In genomic region chr14:83101855-83102254, GRCh38 we compare ENCODE assay signal across 24 cellular contexts.
"Had no signal": no experiment of that assay in that cellular context is flagged by ENCODE, and none has a peak within 500 bp of the region (broad histone marks: within the 10 kb centered on the region; RNA-seq: fewer than 3 reads in every experiment).

No MANE protein-coding gene starts in this region.

- H3K36me3 ChIP-seq: colonic mucosa, esophagus squamous epithelium, gastrocnemius medialis, heart right ventricle, left lung, lower lobe of right lung had no signal

- ATAC-seq: effector memory CD8-positive, alpha-beta T cell; esophagus mucosa; gastrocnemius medialis; heart right ventricle; left cardiac atrium; left lung; left ventricle myocardium superior; lower lobe of right lung had no signal

- H3K27me3 ChIP-seq: colonic mucosa, esophagus squamous epithelium, gastrocnemius medialis, heart right ventricle, left lung had no signal

- H3K9me3 ChIP-seq: colonic mucosa, esophagus squamous epithelium, gastrocnemius medialis, left lung, lower lobe of right lung had no signal

- H3K4me3 ChIP-seq: colonic mucosa, esophagus squamous epithelium, gastrocnemius medialis, heart right ventricle, left lung, lower lobe of right lung had no signal

- H3K27ac ChIP-seq: colonic mucosa, epithelial cell of prostate, esophagus squamous epithelium, gastrocnemius medialis, heart right ventricle, left lung, lower lobe of right lung had no signal

- DNase-seq: cerebellar nuclear complex; colonic mucosa; cortex of kidney; effector CD8-positive, alpha-beta T cell; effector memory CD8-positive, alpha-beta T cell; endodermal cell; erythroblast; esophagus squamous epithelium; foreskin melanocyte; gastrocnemius medialis; glutamatergic neuron; head of caudate nucleus; heart right ventricle; hippocampal formation; islet precursor cell; kidney; left cardiac atrium; left lung; left ventricle myocardium superior; lower lobe of right lung; mesenchymal stem cell; midbrain had no signal

- H3K4me1 ChIP-seq: colonic mucosa, esophagus squamous epithelium, gastrocnemius medialis, heart right ventricle, left lung, lower lobe of right lung had no signal
